17 cellular contexts compared by ENCODE assay signal in the genomic region with DNA sequence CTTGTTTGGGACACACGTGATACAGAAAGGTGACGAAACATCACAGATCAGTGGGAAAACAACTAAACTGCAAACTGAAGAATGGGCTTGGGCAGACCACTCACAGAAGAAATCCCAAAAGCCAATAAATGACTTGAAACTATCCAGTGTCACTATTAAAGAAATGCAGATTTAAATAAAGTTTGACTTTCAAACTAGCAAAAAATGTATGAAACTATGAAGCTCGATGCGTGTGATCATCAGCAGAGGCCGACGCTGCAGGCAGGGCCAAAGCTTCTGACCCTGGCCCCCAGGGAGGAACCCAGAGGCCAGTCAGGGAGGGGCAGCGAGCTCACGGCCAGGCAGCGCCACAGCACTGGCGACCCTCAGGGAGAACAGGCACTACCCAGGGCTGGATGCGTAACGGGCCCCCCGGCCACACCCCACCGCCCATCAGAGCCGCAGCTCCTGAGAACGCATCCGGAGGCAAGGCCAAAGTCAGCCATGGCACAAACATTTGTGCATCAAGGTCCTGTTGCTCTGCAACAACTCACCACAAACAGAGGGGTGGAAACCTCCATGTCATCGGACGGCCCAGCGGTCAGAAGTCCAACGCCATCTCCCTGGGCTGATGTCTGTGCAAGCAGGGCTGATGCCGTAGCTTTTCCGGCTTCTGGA.
DNase-seq lines count a peak whose midpoint lies in the region; ATAC-seq and TF ChIP-seq lines count a peak whose summit lies in the region.
"Had no signal": no experiment of that assay in that cellular context is flagged by ENCODE, and none has a peak within 500 bp of the region (broad histone marks: within the 10 kb centered on the region; RNA-seq: fewer than 3 reads in every experiment).

No MANE protein-coding gene starts in this region.

- H2BK120ac ChIP-seq in H9 (ENCODE audit: low read depth, low read length, poor library complexity, severe bottlenecking): no peak overlapping the region
- no peak overlapping the region for H2BK120ac ChIP-seq in mesenchymal stem cell (ENCODE audit: low read depth, low read length)

- no peaks in the 10 kb centered on the region for H3K79me1 ChIP-seq in H9 (ENCODE audit: insufficient read depth, low read depth, low read length, poor library complexity, severe bottlenecking)
- no peaks in the 10 kb centered on the region for H3K79me1 ChIP-seq in mesenchymal stem cell (replicated peaks; ENCODE audit: low read length, poor library complexity, severe bottlenecking)

- no peaks in the 10 kb centered on the region for H3K79me2 ChIP-seq in H9 (ENCODE audit: insufficient read depth, low read length)

- H3K36me3 ChIP-seq in H7 (replicated peaks; ENCODE audit: control insufficient read depth, insufficient read depth, low read length) (no peaks in the 10 kb centered on the region), left ventricle myocardium inferior (no peaks in the 10 kb centered on the region), mesenchymal stem cell (ENCODE audit: control insufficient read depth in 1 of 2, insufficient read depth in 2 of 2, low read depth in 1 of 2, low read length in 2 of 2) (no peaks in the 10 kb centered on the region)
- H3K36me3 ChIP-seq: BE2C had no signal

- H2BK5ac ChIP-seq in H9 (ENCODE audit: insufficient read length, low read length): no peak overlapping the region
- H2BK5ac ChIP-seq in mesenchymal stem cell (ENCODE audit: low read depth, low read length, poor library complexity, severe bottlenecking): no peak overlapping the region

- H3K4me3 ChIP-seq in H7 (ENCODE audit: insufficient read depth, low read depth, low read length) (no peak overlapping the region), left ventricle myocardium inferior (no peak overlapping the region), mesenchymal stem cell (ENCODE audit: insufficient read depth in 1 of 2, low read depth in 1 of 2, low read length in 2 of 2) (no peak overlapping the region)
- H3K4me3 ChIP-seq: PC-9 had no signal

- CTCF ChIA-PET in MCF 10A (lab: Yijun Ruan, JAX): no interaction called here

- H3K14ac ChIP-seq in H9 (ENCODE audit: insufficient read depth, low read length) (0 out of 2 replicates have a peak overlapping the region, but pooled peaks have one; percentile 16), mesenchymal stem cell (ENCODE audit: low read length in 2 of 2) (no peak overlapping the region)

- H3K56ac ChIP-seq in H9 (ENCODE audit: insufficient read length, low read depth, low read length): no peak overlapping the region

- no peak overlapping the region for H2BK12ac ChIP-seq in H9 (ENCODE audit: insufficient read length, low read depth, low read length)
- no peak overlapping the region for H2BK12ac ChIP-seq in mesenchymal stem cell (ENCODE audit: low read length in 2 of 2)

- no peak overlapping the region for H3K23ac ChIP-seq in H9 (ENCODE audit: insufficient read length, low read depth, low read length)
- no peak overlapping the region for H3K23ac ChIP-seq in mesenchymal stem cell (ENCODE audit: low read length in 2 of 2)

- H3K27ac Mint-ChIP-seq in H9 (no peak overlapping the region), nephron progenitor cell (no peak overlapping the region), MCF 10A (ENCODE audit: low read depth, unreplicated experiment) (no peak overlapping the region)
- H3K27ac Mint-ChIP-seq: CD4-positive, alpha-beta memory T cell had no signal

- H3K4me2 ChIP-seq in H9 (ENCODE audit: insufficient read depth, insufficient read length, low read length) (no peak overlapping the region), mesenchymal stem cell (ENCODE audit: low read length, poor library complexity, severe bottlenecking) (no peak overlapping the region)
- H3K4me2 ChIP-seq: PC-9 had no signal

- H3K27ac ChIP-seq in H9 (ENCODE audit: insufficient read length, low read depth, low read length) (no peak overlapping the region), left ventricle myocardium inferior (replicated peaks) (no peak overlapping the region), mesenchymal stem cell (ENCODE audit: low read length, poor library complexity, severe bottlenecking) (no peak overlapping the region)
- H3K27ac ChIP-seq: PC-9 had no signal

- H3K18ac ChIP-seq in H9 (ENCODE audit: insufficient read length, low read depth, low read length) (no peak overlapping the region), mesenchymal stem cell (ENCODE audit: low read depth in 1 of 2, low read length in 2 of 2) (no peak overlapping the region)

- H3K9me3 ChIP-seq in H9 (ENCODE audit: control insufficient read depth, low read depth, low read length) (no peaks in the 10 kb centered on the region), left ventricle myocardium inferior (replicated peaks) (peaks cover 15% of the 10 kb centered on the region), mesenchymal stem cell (ENCODE audit: control insufficient read depth, low read length) (peaks cover 4% of the 10 kb centered on the region)
- H3K9me3 ChIP-seq: BE2C had no signal

- H3K9ac ChIP-seq in H9 (ENCODE audit: extremely low read depth, insufficient read length, low read length) (no peak overlapping the region), mesenchymal stem cell (ENCODE audit: low read length) (no peak overlapping the region)

- H4K8ac ChIP-seq in H9 (replicated peaks; ENCODE audit: insufficient read length, low read depth, low read length) (no peak overlapping the region), mesenchymal stem cell (ENCODE audit: low read length) (no peak overlapping the region)

- ATAC-seq in omental fat pad (ENCODE audit: low FRiP score) (no peak), HG03280 (IDR thresholded peaks at IDR 0.05; ENCODE audit: unreplicated experiment) (no peak)

- H3K36me3 Mint-ChIP-seq in H9 (ENCODE audit: insufficient read depth in 1 of 3, low read depth in 3 of 3): no peaks in the 10 kb centered on the region
- H3K36me3 Mint-ChIP-seq in nephron progenitor cell (ENCODE audit: low read depth): no peaks in the 10 kb centered on the region
- no peaks in the 10 kb centered on the region for H3K36me3 Mint-ChIP-seq in MCF 10A (ENCODE audit: insufficient read depth, unreplicated experiment)
- H3K36me3 Mint-ChIP-seq: CD4-positive, alpha-beta memory T cell had no signal

- H3K9me3 Mint-ChIP-seq in H9: no peaks in the 10 kb centered on the region
- peaks cover 6% of the 10 kb centered on the region for H3K9me3 Mint-ChIP-seq in nephron progenitor cell
- no peaks in the 10 kb centered on the region for H3K9me3 Mint-ChIP-seq in MCF 10A (ENCODE audit: unreplicated experiment)
- H3K9me3 Mint-ChIP-seq: CD4-positive, alpha-beta memory T cell had no signal

- H3K27me3 ChIP-seq in H7 (ENCODE audit: control insufficient read depth, insufficient read depth, low read length) (no peaks in the 10 kb centered on the region), H9 (ENCODE audit: insufficient read depth, low read length) (no peaks in the 10 kb centered on the region), left ventricle myocardium inferior (ENCODE audit: low read depth) (peaks cover 94% of the 10 kb centered on the region), mesenchymal stem cell (ENCODE audit: control insufficient read depth in 1 of 2, insufficient read depth in 1 of 2, low read length in 2 of 2) (peaks cover 33 to 43% of the 10 kb centered on the region in 2 experiments)

- no CpG with 5 or more reads among the region's 23 CpGs for WGBS in H9 (ENCODE audit: extremely low coverage, insufficient read length, low lambda C conversion rate)
- WGBS in mesenchymal stem cell: 87% methylated on average over 23 of the region's 23 CpGs

- intact Hi-C loops in left ventricle myocardium inferior (cut with micrococcal nuclease) (no loop called here), MCF 10A (cut with micrococcal nuclease) (no loop called here)

- H3T11ph ChIP-seq in H9 (ENCODE audit: low read length): no peak overlapping the region

- H2AFZ ChIP-seq in H9 (ENCODE audit: low read length) (no peak overlapping the region), mesenchymal stem cell (ENCODE audit: low read depth, low read length) (no peak overlapping the region)
- H2AFZ ChIP-seq: PC-9 had no signal

- H3K4me3 Mint-ChIP-seq in H9: no peak overlapping the region
- no peak overlapping the region for H3K4me3 Mint-ChIP-seq in nephron progenitor cell
- no peak overlapping the region for H3K4me3 Mint-ChIP-seq in MCF 10A (ENCODE audit: unreplicated experiment)
- H3K4me3 Mint-ChIP-seq: CD4-positive, alpha-beta memory T cell had no signal

- H2BK20ac ChIP-seq in H9 (ENCODE audit: low read depth, low read length, poor library complexity, severe bottlenecking): no peak overlapping the region

- no peaks in the 10 kb centered on the region for H3K4me1 ChIP-seq in H9 (ENCODE audit: insufficient read depth, low read length)
- H3K4me1 ChIP-seq in left ventricle myocardium inferior: no peaks in the 10 kb centered on the region
- H3K4me1 ChIP-seq in mesenchymal stem cell (ENCODE audit: control insufficient read depth, insufficient read depth, low read depth, low read length): no peaks in the 10 kb centered on the region
- H3K4me1 ChIP-seq: BE2C had no signal

- TF ChIP-seq CTCF in H9 (conservative IDR thresholded peaks at IDR 0.05) (no peak), left ventricle myocardium inferior (IDR thresholded peaks at IDR 0.05; ENCODE audit: borderline replicate concordance) (no peak), nephron progenitor cell (IDR thresholded peaks at IDR 0.05) (no peak), omental fat pad (IDR thresholded peaks at IDR 0.05) (no peak), MCF 10A (IDR thresholded peaks at IDR 0.05; ENCODE audit: unreplicated experiment) (no peak)

- no peaks in the 10 kb centered on the region for H4K20me1 ChIP-seq in H9 (ENCODE audit: control insufficient read depth, insufficient read depth, insufficient read length)

- BruUV-seq in MCF 10A (replicated peaks; lab: Mats Ljungman, UMichigan): no TSS peak

- no peak overlapping the region for H4K5ac ChIP-seq in H9 (ENCODE audit: insufficient read length, low read depth, low read length)

- H2AK5ac ChIP-seq in H9 (ENCODE audit: insufficient read length, low read length) (no peak overlapping the region), mesenchymal stem cell (ENCODE audit: low read length, severe bottlenecking) (no peak overlapping the region)

- H3K27me3 Mint-ChIP-seq in H9 (ENCODE audit: low read depth) (peaks cover 23% of the 10 kb centered on the region), nephron progenitor cell (ENCODE audit: low read depth, poor library complexity) (peaks cover 60% of the 10 kb centered on the region), MCF 10A (ENCODE audit: insufficient read depth, unreplicated experiment) (peaks cover 42% of the 10 kb centered on the region)

- no peaks in the 10 kb centered on the region for H3K23me2 ChIP-seq in H9 (ENCODE audit: insufficient read length, low read depth, low read length, poor library complexity, severe bottlenecking)

- DNase-seq in H7: peak; percentile 63
- DNase-seq in H9: peak; percentile 17
- peak; percentile 3 for DNase-seq in left ventricle myocardium inferior
- DNase-seq in nephron progenitor cell: peak; percentile 0
- no peak for DNase-seq in omental fat pad (ENCODE audit: low spot score)
- no peak for DNase-seq in MCF 10A (ENCODE audit: unreplicated experiment)
- DNase-seq in mesenchymal stem cell: no peak
- DNase-seq: BE2C; CD4-positive, alpha-beta memory T cell; DMS79 treated with DMSO at 0.1 percent for 48 hours; KG1; NCI-H1105; NCI-H187; NCI-H446 treated with DMSO at 0.1 percent for 48 hours; NCI-H748 treated with DMSO at 0.1 percent for 48 hours; PC-9 had no signal

- H4K91ac ChIP-seq in H9 (ENCODE audit: insufficient read length, low read depth, low read length) (no peak overlapping the region), mesenchymal stem cell (ENCODE audit: low read length) (no peak overlapping the region)

- H2BK15ac ChIP-seq in H9 (ENCODE audit: low read depth, low read length) (no peak overlapping the region), mesenchymal stem cell (ENCODE audit: low read depth, poor library complexity, severe bottlenecking) (no peak overlapping the region)

- H3K4me1 Mint-ChIP-seq in H9 (peaks cover 9 to 12% of the 10 kb centered on the region in 2 experiments; a peak in 3 of 4 replicates), nephron progenitor cell (no peaks in the 10 kb centered on the region), MCF 10A (ENCODE audit: insufficient read depth, unreplicated experiment) (no peaks in the 10 kb centered on the region)
- H3K4me1 Mint-ChIP-seq: CD4-positive, alpha-beta memory T cell had no signal

- POLR2A ChIA-PET in MCF 10A (lab: Yijun Ruan, JAX): no interaction called here

- no peak overlapping the region for H3K4ac ChIP-seq in H9 (ENCODE audit: low read depth, low read length)
- no peak overlapping the region for H3K4ac ChIP-seq in mesenchymal stem cell (ENCODE audit: low read depth in 1 of 2, low read length in 2 of 2)

Comparison
In these comparisons a context has a peak if more than half of its experiments do, and no peak if none do; other contexts are left out.
1. DNase-seq: peak in H7 (single experiment), H9 (single experiment), left ventricle myocardium inferior (single experiment) and nephron progenitor cell (single experiment); none in omental fat pad (single experiment), MCF 10A (single experiment) and mesenchymal stem cell (single experiment).